Comparison of ENCODE assay signal across 12 cellular contexts in the genomic region with DNA sequence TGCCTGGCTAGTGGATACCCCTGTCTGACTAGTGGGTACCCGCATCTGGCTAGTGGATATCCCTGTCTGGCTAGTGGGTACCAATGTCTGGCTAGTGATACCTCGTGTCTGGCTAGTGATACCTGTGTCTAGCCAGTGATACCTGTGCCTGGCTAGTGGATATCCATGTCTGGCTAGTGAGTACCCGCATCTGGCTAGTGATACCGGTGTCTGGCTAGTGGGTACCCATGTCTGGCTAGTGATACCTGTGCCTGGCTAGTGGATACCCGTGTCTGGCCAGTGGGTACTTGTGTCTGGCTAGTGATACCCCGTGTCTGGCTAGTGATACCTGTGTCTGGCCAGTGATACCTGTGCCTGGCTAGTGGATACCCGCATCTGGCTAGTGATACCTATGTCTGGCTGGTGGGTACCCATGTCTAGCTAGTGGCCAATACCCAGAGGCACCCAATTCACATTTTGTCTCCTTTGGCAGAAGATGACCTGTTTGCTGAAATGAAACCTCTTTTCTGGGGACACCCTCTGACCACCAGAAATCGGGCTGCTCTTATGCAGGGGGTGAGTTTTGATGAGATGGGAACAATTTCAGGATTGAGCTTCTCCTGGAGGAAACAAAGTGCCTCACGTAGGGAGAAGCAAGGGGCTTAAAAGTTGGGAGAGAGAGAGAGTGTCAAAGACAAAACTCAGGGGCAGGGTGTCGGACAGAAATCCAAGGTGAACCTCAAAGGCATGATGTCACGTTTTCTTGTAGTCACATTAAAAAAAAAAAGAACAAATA.
"Had no signal": no experiment of that assay in that cellular context is flagged by ENCODE, and none has a peak within 500 bp of the region (broad histone marks: within the 10 kb centered on the region; RNA-seq: fewer than 3 reads in every experiment).

No MANE protein-coding gene starts in this region.

- H3K9me3 ChIP-seq: breast epithelium, prostate gland, right lobe of liver, spleen had no signal

- DNase-seq: activated CD4-positive, alpha-beta T cell treated with anti-CD3 and anti-CD28 coated beads, Interleukin-2, amount 50 U/mL, for 48 hours; activated CD4-positive, CD25-positive, alpha-beta regulatory T cell treated with anti-CD3 and anti-CD28 coated beads, Interleukin-2, amount 50 U/mL, for 72 hours; foreskin keratinocyte; mammary epithelial cell; natural killer cell; spleen; stimulated activated CD4-positive, alpha-beta T cell treated with anti-CD3 and anti-CD28 coated beads, Interleukin-1b, Interleukin-23, amount 100 ng/mL, for 48 hours; stimulated activated naive CD4-positive, alpha-beta T cell had no signal

- ATAC-seq: foreskin keratinocyte, heart left ventricle, right lobe of liver had no signal

- H3K27me3 ChIP-seq: breast epithelium, heart left ventricle, right lobe of liver, spleen had no signal

- H3K36me3 ChIP-seq: breast epithelium, heart left ventricle, prostate gland, right lobe of liver, spleen had no signal

- H3K27ac ChIP-seq: breast epithelium, foreskin keratinocyte, heart left ventricle, prostate gland, right lobe of liver, spleen had no signal

- H3K4me1 ChIP-seq: breast epithelium, foreskin keratinocyte, prostate gland, right lobe of liver had no signal

- H3K4me3 ChIP-seq: breast epithelium, heart left ventricle, prostate gland, right lobe of liver, spleen had no signal
